Comparison of ENCODE assay signal across 11 cellular contexts in the genomic region with DNA sequence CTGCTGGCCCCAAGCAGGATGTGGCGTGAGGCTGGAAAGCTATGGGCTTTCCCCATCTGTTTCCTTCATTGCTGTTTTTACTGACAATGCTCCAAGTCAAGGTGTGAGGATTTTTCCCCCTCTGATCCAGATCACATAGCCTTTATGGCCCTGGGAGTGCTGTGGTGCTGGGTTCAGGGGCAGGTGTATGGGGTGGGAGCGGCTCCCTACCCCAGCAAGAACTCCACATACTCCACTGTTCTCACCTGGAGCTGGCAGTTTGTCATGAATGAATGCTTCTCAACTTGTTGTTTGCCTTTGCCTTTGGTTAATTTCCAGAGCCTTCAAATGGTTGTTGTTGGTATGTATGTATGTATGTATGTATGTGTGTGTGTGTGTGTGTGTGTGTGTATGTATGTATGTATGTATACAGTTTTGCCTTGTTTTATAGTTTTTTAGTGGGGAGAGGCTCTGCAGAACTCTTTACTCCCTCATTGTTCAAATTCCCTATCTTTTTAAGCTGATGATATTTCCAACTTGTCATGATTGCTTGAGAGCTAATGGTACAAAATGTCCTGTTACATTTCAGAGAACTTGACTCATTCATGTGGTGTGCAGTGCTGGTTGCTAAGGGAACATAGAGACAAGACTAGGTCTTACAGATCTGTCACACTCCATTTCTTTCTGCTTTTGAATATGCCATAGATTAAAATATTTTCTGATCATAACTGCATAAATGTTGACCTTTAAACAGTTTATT. TPM values are rescaled to one million over a fixed set of nuclear protein-coding genes. Genes with fewer than 3 reads are reported as not detected.
A peak's percentile ranks its signal among the peaks of the same experiment; 100 is the strongest.
DNase-seq lines count a peak whose midpoint lies in the region; ATAC-seq and TF ChIP-seq lines count a peak whose summit lies in the region.
"Had no signal": no experiment of that assay in that cellular context is flagged by ENCODE, and none has a peak within 500 bp of the region (broad histone marks: within the 10 kb centered on the region; RNA-seq: fewer than 3 reads in every experiment).

No MANE protein-coding gene starts in this region.

- H3K9me3 Mint-ChIP-seq in T-cell: no peaks in the 10 kb centered on the region

- ATAC-seq in PC-3: no peak
- no peak for ATAC-seq in HG03025 (IDR thresholded peaks at IDR 0.05; ENCODE audit: low FRiP score, unreplicated experiment)
- no peak for ATAC-seq in T-cell (replicated peaks in 1 of 4)

- TF ChIP-seq CTCF in PC-3 (conservative IDR thresholded peaks at IDR 0.05; ENCODE audit: low read depth, low read length) (no peak), dorsolateral prefrontal cortex (IDR thresholded peaks at IDR 0.05 in 54 of 56, conservative IDR thresholded peaks at IDR 0.05 in 2 of 56; ENCODE audit: low read depth in 1 of 56, partially characterized antibody in 56 of 56) (no peak), hepatocyte (IDR thresholded peaks at IDR 0.05; ENCODE audit: poor library complexity) (no peak), suprapubic skin (IDR thresholded peaks at IDR 0.05) (no peak)

- H3K9me3 ChIP-seq in PC-3 (ENCODE audit: low read length): no peaks in the 10 kb centered on the region
- no peaks in the 10 kb centered on the region for H3K9me3 ChIP-seq in hepatocyte (ENCODE audit: low read depth)
- no peaks in the 10 kb centered on the region for H3K9me3 ChIP-seq in suprapubic skin

- peak; percentile 11 for DNase-seq in PC-3
- no peak for DNase-seq in dorsolateral prefrontal cortex
- DNase-seq in hepatocyte (ENCODE audit: low spot score): peak; percentile 57
- no peak for DNase-seq in suprapubic skin (ENCODE audit: low spot score in 2 of 2)
- DNase-seq in NCI-H446 treated with DMSO at 0.1 percent for 48 hours (lab: John Stamatoyannopoulos, UW): no peak
- DNase-seq in T-cell: no peak
- DNase-seq: NCI-H2227 treated with DMSO at 0.1 percent for 48 hours had no signal

- no peak for TF ChIP-seq POLR2A in suprapubic skin (IDR thresholded peaks at IDR 0.05)

- H3F3A ChIP-seq in PC-3 (ENCODE audit: low read length, unreplicated experiment): no peaks in the 10 kb centered on the region

- H3K36me3 ChIP-seq in PC-3 (ENCODE audit: low read depth, low read length) (no peaks in the 10 kb centered on the region), hepatocyte (replicated peaks; ENCODE audit: insufficient read depth, low read depth) (no peaks in the 10 kb centered on the region), suprapubic skin (no peaks in the 10 kb centered on the region)

- no peaks in the 10 kb centered on the region for H3K79me2 ChIP-seq in PC-3 (ENCODE audit: low read length)
- H3K79me2 ChIP-seq in hepatocyte: no peaks in the 10 kb centered on the region

- intact Hi-C loops in PC-3 (cut with micrococcal nuclease): no loop called here
- intact Hi-C loops in dorsolateral prefrontal cortex (cut with DNase I): no loop called here

- H3K4me1 Mint-ChIP-seq in T-cell: no peaks in the 10 kb centered on the region

- H3K27me3 ChIP-seq in PC-3 (ENCODE audit: low read length) (no peaks in the 10 kb centered on the region), dorsolateral prefrontal cortex (peaks cover 0 to 3% (median 0%) of the 10 kb centered on the region in 45 donors), hepatocyte (no peaks in the 10 kb centered on the region), suprapubic skin (no peaks in the 10 kb centered on the region)

- POLR2A ChIA-PET in PC-3 (lab: Charles Lee; ENCODE audit: unreplicated experiment) (no interaction called here), T-cell (lab: Charles Lee) (no interaction called here)

- H3K4me1 ChIP-seq in PC-3 (ENCODE audit: insufficient read depth, low read length): peaks cover 8% of the 10 kb centered on the region
- H3K4me1 ChIP-seq in hepatocyte (ENCODE audit: insufficient read depth): peaks cover 15% of the 10 kb centered on the region
- no peaks in the 10 kb centered on the region for H3K4me1 ChIP-seq in suprapubic skin

- no peak overlapping the region for H3K27ac Mint-ChIP-seq in T-cell

- no peak overlapping the region for H3K4me3 Mint-ChIP-seq in T-cell

- H4K20me1 ChIP-seq in PC-3 (ENCODE audit: low read length) (no peaks in the 10 kb centered on the region), hepatocyte (ENCODE audit: insufficient read depth, poor library complexity, severe bottlenecking) (no peaks in the 10 kb centered on the region)

- CTCF ChIA-PET in PC-3 (lab: Charles Lee) (no interaction called here), T-cell (lab: Charles Lee) (no interaction called here)

- no peaks in the 10 kb centered on the region for H3K9me2 ChIP-seq in PC-3 (replicated peaks; ENCODE audit: low read length)
- no peaks in the 10 kb centered on the region for H3K9me2 ChIP-seq in hepatocyte (replicated peaks; ENCODE audit: insufficient read depth)

- 85% methylated on average over 2 of the region's 2 CpGs for WGBS in hepatocyte (ENCODE audit: low lambda C conversion rate, missing lambda C conversion rate)
- 72% methylated on average over 2 of the region's 2 CpGs for WGBS in suprapubic skin

- no peak overlapping the region for H3K9ac ChIP-seq in PC-3 (ENCODE audit: low read length)

- H3K36me3 Mint-ChIP-seq in T-cell: no peaks in the 10 kb centered on the region

- no TSS peak for BruUV-seq in PC-3 (replicated peaks; lab: Mats Ljungman, UMichigan)

- H3K27ac ChIP-seq in PC-3 (ENCODE audit: low read length) (no peak overlapping the region), dorsolateral prefrontal cortex (peak overlapping the region in 48 of 59 donors; percentile 8 to 87 (median 58)), hepatocyte (peak overlapping the region; percentile 92), suprapubic skin (peak overlapping the region; percentile 64)
- H3K27ac ChIP-seq: skin epidermis had no signal

- TF ChIP-seq EP300 in suprapubic skin (IDR thresholded peaks at IDR 0.05): no peak

- H3K4me3 ChIP-seq in PC-3 (ENCODE audit: low read length) (no peak overlapping the region), dorsolateral prefrontal cortex (peak overlapping the region in 14 of 59 donors; percentile 3 to 44 (median 28)), hepatocyte (no peak overlapping the region), suprapubic skin (no peak overlapping the region)
- H3K4me3 ChIP-seq: skin epidermis had no signal

- H2AFZ ChIP-seq in PC-3 (ENCODE audit: low read length) (no peak overlapping the region), hepatocyte (no peak overlapping the region)

- H3K27me3 Mint-ChIP-seq in T-cell: peaks cover 32 to 39% of the 10 kb centered on the region in 2 donors

- no peak overlapping the region for H3K4me2 ChIP-seq in PC-3 (ENCODE audit: low read length)
- peak overlapping the region; percentile 55 for H3K4me2 ChIP-seq in hepatocyte

RNA-seq across cellular contexts. Expression of a gene that starts 36.6 kb away (rescaled TPM):
- 0.22 TPM in 1 of 2 replicates, not detected in the other for total RNA-seq in PC-3 (2014; rRNA removed)
- total RNA-seq in dorsolateral prefrontal cortex: 1 to 10 TPM in 43 of 120 experiments, under 1 TPM in 76, not detected in 1; 0.11 to 3.8 (median 0.84) TPM
- 4.9 and 5.9 TPM in 2 replicates for total RNA-seq in hepatocyte
- polyA plus RNA-seq in hepatocyte: 14.7 and 20.3 TPM in 2 replicates
- total RNA-seq in suprapubic skin: 10 to 100 TPM; 26.0 to 38.5 (median 28.2) TPM
- under 1 TPM in 3 of 5 donors, not detected in 2; 0.26 to 0.57 (median 0.38) TPM for total RNA-seq in T-cell
- total RNA-seq: glomerular endothelial cell, RPMI7951 had no signal

Comparison
In these comparisons a context has a peak if more than half of its experiments do, and no peak if none do; other contexts are left out.
1. DNase-seq: peak in PC-3 (single experiment) and hepatocyte (single experiment); none in dorsolateral prefrontal cortex (0 of 10), suprapubic skin (0 of 2), NCI-H446 treated with DMSO at 0.1 percent for 48 hours (single experiment) and T-cell (0 of 34).